ENCODE assay signal across 1 cellular context in genomic region chr22:20604776-20605221, GRCh38.
TF ChIP-seq lines count a peak whose summit lies in the region.

No MANE protein-coding gene starts in this region.

TF ChIP-seq in K562, 482 proteins besides CTCF, POLR2A, EP300 and RAD21 (continued from another document):
- TF ChIP-seq, protein P1, sequence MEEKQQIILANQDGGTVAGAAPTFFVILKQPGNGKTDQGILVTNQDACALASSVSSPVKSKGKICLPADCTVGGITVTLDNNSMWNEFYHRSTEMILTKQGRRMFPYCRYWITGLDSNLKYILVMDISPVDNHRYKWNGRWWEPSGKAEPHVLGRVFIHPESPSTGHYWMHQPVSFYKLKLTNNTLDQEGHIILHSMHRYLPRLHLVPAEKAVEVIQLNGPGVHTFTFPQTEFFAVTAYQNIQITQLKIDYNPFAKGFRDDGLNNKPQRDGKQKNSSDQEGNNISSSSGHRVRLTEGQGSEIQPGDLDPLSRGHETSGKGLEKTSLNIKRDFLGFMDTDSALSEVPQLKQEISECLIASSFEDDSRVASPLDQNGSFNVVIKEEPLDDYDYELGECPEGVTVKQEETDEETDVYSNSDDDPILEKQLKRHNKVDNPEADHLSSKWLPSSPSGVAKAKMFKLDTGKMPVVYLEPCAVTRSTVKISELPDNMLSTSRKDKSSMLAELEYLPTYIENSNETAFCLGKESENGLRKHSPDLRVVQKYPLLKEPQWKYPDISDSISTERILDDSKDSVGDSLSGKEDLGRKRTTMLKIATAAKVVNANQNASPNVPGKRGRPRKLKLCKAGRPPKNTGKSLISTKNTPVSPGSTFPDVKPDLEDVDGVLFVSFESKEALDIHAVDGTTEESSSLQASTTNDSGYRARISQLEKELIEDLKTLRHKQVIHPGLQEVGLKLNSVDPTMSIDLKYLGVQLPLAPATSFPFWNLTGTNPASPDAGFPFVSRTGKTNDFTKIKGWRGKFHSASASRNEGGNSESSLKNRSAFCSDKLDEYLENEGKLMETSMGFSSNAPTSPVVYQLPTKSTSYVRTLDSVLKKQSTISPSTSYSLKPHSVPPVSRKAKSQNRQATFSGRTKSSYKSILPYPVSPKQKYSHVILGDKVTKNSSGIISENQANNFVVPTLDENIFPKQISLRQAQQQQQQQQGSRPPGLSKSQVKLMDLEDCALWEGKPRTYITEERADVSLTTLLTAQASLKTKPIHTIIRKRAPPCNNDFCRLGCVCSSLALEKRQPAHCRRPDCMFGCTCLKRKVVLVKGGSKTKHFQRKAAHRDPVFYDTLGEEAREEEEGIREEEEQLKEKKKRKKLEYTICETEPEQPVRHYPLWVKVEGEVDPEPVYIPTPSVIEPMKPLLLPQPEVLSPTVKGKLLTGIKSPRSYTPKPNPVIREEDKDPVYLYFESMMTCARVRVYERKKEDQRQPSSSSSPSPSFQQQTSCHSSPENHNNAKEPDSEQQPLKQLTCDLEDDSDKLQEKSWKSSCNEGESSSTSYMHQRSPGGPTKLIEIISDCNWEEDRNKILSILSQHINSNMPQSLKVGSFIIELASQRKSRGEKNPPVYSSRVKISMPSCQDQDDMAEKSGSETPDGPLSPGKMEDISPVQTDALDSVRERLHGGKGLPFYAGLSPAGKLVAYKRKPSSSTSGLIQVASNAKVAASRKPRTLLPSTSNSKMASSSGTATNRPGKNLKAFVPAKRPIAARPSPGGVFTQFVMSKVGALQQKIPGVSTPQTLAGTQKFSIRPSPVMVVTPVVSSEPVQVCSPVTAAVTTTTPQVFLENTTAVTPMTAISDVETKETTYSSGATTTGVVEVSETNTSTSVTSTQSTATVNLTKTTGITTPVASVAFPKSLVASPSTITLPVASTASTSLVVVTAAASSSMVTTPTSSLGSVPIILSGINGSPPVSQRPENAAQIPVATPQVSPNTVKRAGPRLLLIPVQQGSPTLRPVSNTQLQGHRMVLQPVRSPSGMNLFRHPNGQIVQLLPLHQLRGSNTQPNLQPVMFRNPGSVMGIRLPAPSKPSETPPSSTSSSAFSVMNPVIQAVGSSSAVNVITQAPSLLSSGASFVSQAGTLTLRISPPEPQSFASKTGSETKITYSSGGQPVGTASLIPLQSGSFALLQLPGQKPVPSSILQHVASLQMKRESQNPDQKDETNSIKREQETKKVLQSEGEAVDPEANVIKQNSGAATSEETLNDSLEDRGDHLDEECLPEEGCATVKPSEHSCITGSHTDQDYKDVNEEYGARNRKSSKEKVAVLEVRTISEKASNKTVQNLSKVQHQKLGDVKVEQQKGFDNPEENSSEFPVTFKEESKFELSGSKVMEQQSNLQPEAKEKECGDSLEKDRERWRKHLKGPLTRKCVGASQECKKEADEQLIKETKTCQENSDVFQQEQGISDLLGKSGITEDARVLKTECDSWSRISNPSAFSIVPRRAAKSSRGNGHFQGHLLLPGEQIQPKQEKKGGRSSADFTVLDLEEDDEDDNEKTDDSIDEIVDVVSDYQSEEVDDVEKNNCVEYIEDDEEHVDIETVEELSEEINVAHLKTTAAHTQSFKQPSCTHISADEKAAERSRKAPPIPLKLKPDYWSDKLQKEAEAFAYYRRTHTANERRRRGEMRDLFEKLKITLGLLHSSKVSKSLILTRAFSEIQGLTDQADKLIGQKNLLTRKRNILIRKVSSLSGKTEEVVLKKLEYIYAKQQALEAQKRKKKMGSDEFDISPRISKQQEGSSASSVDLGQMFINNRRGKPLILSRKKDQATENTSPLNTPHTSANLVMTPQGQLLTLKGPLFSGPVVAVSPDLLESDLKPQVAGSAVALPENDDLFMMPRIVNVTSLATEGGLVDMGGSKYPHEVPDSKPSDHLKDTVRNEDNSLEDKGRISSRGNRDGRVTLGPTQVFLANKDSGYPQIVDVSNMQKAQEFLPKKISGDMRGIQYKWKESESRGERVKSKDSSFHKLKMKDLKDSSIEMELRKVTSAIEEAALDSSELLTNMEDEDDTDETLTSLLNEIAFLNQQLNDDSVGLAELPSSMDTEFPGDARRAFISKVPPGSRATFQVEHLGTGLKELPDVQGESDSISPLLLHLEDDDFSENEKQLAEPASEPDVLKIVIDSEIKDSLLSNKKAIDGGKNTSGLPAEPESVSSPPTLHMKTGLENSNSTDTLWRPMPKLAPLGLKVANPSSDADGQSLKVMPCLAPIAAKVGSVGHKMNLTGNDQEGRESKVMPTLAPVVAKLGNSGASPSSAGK (IDR thresholded peaks at IDR 0.05): no peak
- TF ChIP-seq ZNF395 (CRISPR knock-in tag; IDR thresholded peaks at IDR 0.05) (no peak), RBM34 (IDR thresholded peaks at IDR 0.05; ENCODE audit: borderline replicate concordance, insufficient read depth, low read length) (no peak), ZNF830 (CRISPR knock-in tag; IDR thresholded peaks at IDR 0.05) (peak; percentile 27; the same call in 1 of the 2 replicates), HBP1 (CRISPR knock-in tag; IDR thresholded peaks at IDR 0.05) (no peak), CREM (IDR thresholded peaks at IDR 0.05; ENCODE audit: low read depth) (peak; percentile 78)
